29 cellular contexts compared by ENCODE assay signal in genomic region chr6:110649704-110650103, GRCh38.
"Had no signal": no experiment of that assay in that cellular context is flagged by ENCODE, and none has a peak within 500 bp of the region (broad histone marks: within the 10 kb centered on the region; RNA-seq: fewer than 3 reads in every experiment).

No MANE protein-coding gene starts in this region.

- H3K9me3 ChIP-seq: adrenal gland, esophagus squamous epithelium, gastroesophageal sphincter had no signal

- DNase-seq: activated CD4-positive, alpha-beta memory T cell treated with anti-CD3 and anti-CD28 coated beads for 36 hours; activated CD4-positive, alpha-beta T cell treated with anti-CD3 and anti-CD28 coated beads for 36 hours; activated CD4-positive, alpha-beta T cell treated with anti-CD3 and anti-CD28 coated beads, Interleukin-2, amount 10 ng/mL, durations not matched to agents 24 days and 14 days; activated CD4-positive, CD25-positive, alpha-beta regulatory T cell; activated CD4-positive, CD25-positive, alpha-beta regulatory T cell treated with anti-CD3 and anti-CD28 coated beads, Interleukin-2, amount 50 U/mL, for 72 hours; activated CD8-positive, alpha-beta memory T cell treated with anti-CD3 and anti-CD28 coated beads, Interleukin-2, amount 10 ng/mL, durations not matched to agents 7 days and 5 days; activated CD8-positive, alpha-beta memory T cell treated with anti-CD3 and anti-CD28 coated beads, Interleukin-2, amount 50 U/mL, for 4 hours; activated CD8-positive, alpha-beta T cell treated with anti-CD3 and anti-CD28 coated beads, Interleukin-2, amount 10 ng/mL, durations not matched to agents 7 days and 5 days; activated effector memory CD4-positive, alpha-beta T cell treated with anti-CD3 and anti-CD28 coated beads, Interleukin-2, amount 50 U/mL, for 16 hours; activated naive CD4-positive, alpha-beta T cell treated with anti-CD3 and anti-CD28 coated beads for 36 hours; activated naive CD8-positive, alpha-beta T cell treated with anti-CD3 and anti-CD28 coated beads for 36 hours; activated naive CD8-positive, alpha-beta T cell treated with anti-CD3 and anti-CD28 coated beads, Interleukin-2, amount 50 U/mL, for 24 hours; activated T-cell treated with anti-CD3 and anti-CD28 coated beads, Interleukin-2, amount 50 U/mL, for 1 hour; activated T-cell treated with anti-CD3 and anti-CD28 coated beads, Interleukin-2, amount 50 U/mL, for 48 hours; adrenal gland; amygdala; aorta; cortex of kidney; dermis blood vessel endothelial cell; effector CD8-positive, alpha-beta T cell; esophagus squamous epithelium; foreskin melanocyte; T-helper 1 cell; T-helper 17 cell; T1000 had no signal

- ATAC-seq: activated CD4-positive, alpha-beta T cell treated with anti-CD3 and anti-CD28 coated beads for 36 hours; activated CD8-positive, alpha-beta memory T cell treated with anti-CD3 and anti-CD28 coated beads, Interleukin-2, amount 10 ng/mL, durations not matched to agents 7 days and 5 days; activated CD8-positive, alpha-beta T cell treated with anti-CD3 and anti-CD28 coated beads, Interleukin-2, amount 10 ng/mL, durations not matched to agents 7 days and 5 days; activated naive CD8-positive, alpha-beta T cell treated with anti-CD3 and anti-CD28 coated beads, Interleukin-2, amount 50 U/mL, for 24 hours; gastroesophageal sphincter; T-helper 17 cell had no signal

- H3K27ac ChIP-seq: adrenal gland, breast epithelium, epithelial cell of prostate, esophagus squamous epithelium, gastroesophageal sphincter had no signal

- FAIRE-seq: endothelial cell of umbilical vein had no signal

- H3K36me3 ChIP-seq: adrenal gland, breast epithelium had no signal

- H3K4me3 ChIP-seq: adrenal gland, breast epithelium, esophagus squamous epithelium, gastroesophageal sphincter had no signal

- H3K4me1 ChIP-seq: breast epithelium, esophagus squamous epithelium, gastroesophageal sphincter had no signal

- H3K27me3 ChIP-seq: adrenal gland, breast epithelium, esophagus squamous epithelium, gastroesophageal sphincter had no signal
